Comparison of ENCODE assay signal across 9 cellular contexts in the genomic region with DNA sequence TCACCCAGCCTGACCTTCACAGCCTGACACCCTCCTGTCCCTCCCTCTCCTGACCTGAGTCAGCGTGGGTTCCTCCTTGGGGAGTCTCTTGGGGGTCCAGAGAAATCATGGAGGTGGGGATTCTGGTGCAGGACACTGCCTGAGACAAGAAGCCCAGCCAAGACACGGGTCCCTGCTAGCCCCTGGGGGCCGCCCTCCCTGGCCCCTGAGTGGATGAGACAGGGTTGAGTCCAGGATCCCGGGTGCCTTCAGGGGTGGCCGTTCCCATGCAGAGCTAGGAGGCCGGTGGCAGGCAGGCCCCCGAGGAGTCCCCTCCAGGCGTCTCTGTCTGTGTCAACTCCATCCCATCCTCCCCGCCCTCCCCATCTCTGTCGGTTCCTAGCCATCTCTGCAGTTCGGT.
DNase-seq lines count a peak whose midpoint lies in the region; ATAC-seq and TF ChIP-seq lines count a peak whose summit lies in the region.
"Had no signal": no experiment of that assay in that cellular context is flagged by ENCODE, and none has a peak within 500 bp of the region (broad histone marks: within the 10 kb centered on the region; RNA-seq: fewer than 3 reads in every experiment).

No MANE protein-coding gene starts in this region.

- H3K4me1 Mint-ChIP-seq in central memory CD8-positive, alpha-beta T cell, result peaks cover 42% of the 10 kb centered on the region
- peaks cover 21% of the 10 kb centered on the region for H3K4me1 Mint-ChIP-seq in nephron

- H3F3A ChIP-seq in Loucy (ENCODE audit: low read depth), result no peaks in the 10 kb centered on the region

- H4K20me1 ChIP-seq in Loucy (ENCODE audit: insufficient read depth, low read length, poor library complexity, severe bottlenecking), result peaks cover 39% of the 10 kb centered on the region

- ATAC-seq in central memory CD8-positive, alpha-beta T cell (replicated peaks; ENCODE audit: extremely low read depth, poor library complexity, severe bottlenecking), result no peak
- ATAC-seq in GM19452 (IDR thresholded peaks at IDR 0.05; ENCODE audit: unreplicated experiment) (no peak), GM19463 (IDR thresholded peaks at IDR 0.05; ENCODE audit: unreplicated experiment) (no peak)

- H3K4me2 ChIP-seq in Loucy (ENCODE audit: low read depth, low read length, poor library complexity, severe bottlenecking), result peak overlapping the region; percentile 94

- H3K27ac ChIP-seq in C4-2B, result peak overlapping the region; percentile 99

- TF ChIP-seq CTCF in C4-2B (conservative IDR thresholded peaks at IDR 0.05) (no peak), Loucy (conservative IDR thresholded peaks at IDR 0.05; ENCODE audit: low read length) (no peak), nephron (IDR thresholded peaks at IDR 0.05; ENCODE audit: unreplicated experiment in 3 of 3) (no peak)

- peak overlapping the region; percentile 98 for H3K27ac Mint-ChIP-seq in central memory CD8-positive, alpha-beta T cell (ENCODE audit: low read depth)
- peak overlapping the region; percentile 56 to 85 (median 84) for H3K27ac Mint-ChIP-seq in nephron

- peaks cover 25% of the 10 kb centered on the region for H3K4me1 ChIP-seq in Loucy (ENCODE audit: insufficient read depth, low read length, poor library complexity, severe bottlenecking)

- peaks cover 31% of the 10 kb centered on the region for H3K36me3 Mint-ChIP-seq in central memory CD8-positive, alpha-beta T cell (ENCODE audit: insufficient read depth)
- no peaks in the 10 kb centered on the region for H3K36me3 Mint-ChIP-seq in nephron (ENCODE audit: low read depth)

- H3K4me3 ChIP-seq in Loucy (ENCODE audit: low read length, poor library complexity, severe bottlenecking), result peak overlapping the region; percentile 88

- H2AFZ ChIP-seq in Loucy (ENCODE audit: low read length), result no peak overlapping the region

- H3K4me3 Mint-ChIP-seq in central memory CD8-positive, alpha-beta T cell, result peak overlapping the region; percentile 83
- H3K4me3 Mint-ChIP-seq in nephron, result peak overlapping the region; percentile 89 to 97 (median 95)

- H3K9me3 Mint-ChIP-seq in central memory CD8-positive, alpha-beta T cell, result no peaks in the 10 kb centered on the region
- H3K9me3 Mint-ChIP-seq in nephron, result no peaks in the 10 kb centered on the region

- H3K9ac ChIP-seq in Loucy (ENCODE audit: low read depth, low read length, poor library complexity, severe bottlenecking), result peak overlapping the region; percentile 89

- H3K27me3 Mint-ChIP-seq in central memory CD8-positive, alpha-beta T cell, result no peaks in the 10 kb centered on the region
- H3K27me3 Mint-ChIP-seq in nephron (ENCODE audit: low read depth), result no peaks in the 10 kb centered on the region

- H3K36me3 ChIP-seq in Loucy (ENCODE audit: insufficient read depth, low read length), result no peaks in the 10 kb centered on the region

- H3K9me2 ChIP-seq in Loucy (replicated peaks; ENCODE audit: low read depth, low read length), result no peaks in the 10 kb centered on the region

- H3K27me3 ChIP-seq in Loucy (ENCODE audit: insufficient read depth, low read length, poor library complexity, severe bottlenecking), result no peaks in the 10 kb centered on the region
- H3K27me3 ChIP-seq: sigmoid colon had no signal

- H3K9me3 ChIP-seq in Loucy (ENCODE audit: insufficient read depth, low read depth, low read length), result no peaks in the 10 kb centered on the region
- H3K9me3 ChIP-seq: sigmoid colon had no signal

- peak in 1 of 2 donors; percentile 9 for DNase-seq in central memory CD8-positive, alpha-beta T cell (ENCODE audit: low spot score in 2 of 2)
- DNase-seq in NK-92 treated with Interleukin-12 subunit alpha and Interleukin-12 subunit beta, amount 100 ng/mL, for 24 hours (lab: John Stamatoyannopoulos, UW), result no peak
- no peak for DNase-seq in NCI-H2029 treated with DMSO at 0.1 percent for 48 hours (lab: John Stamatoyannopoulos, UW)
- DNase-seq: sigmoid colon had no signal

- H3K79me2 ChIP-seq in Loucy (ENCODE audit: insufficient read depth, low read length), result peaks cover 54% of the 10 kb centered on the region
